In genomic region chr2:64251497-64252277, GRCh38 we compare ENCODE assay signal across 21 cellular contexts.
DNase-seq lines count a peak whose midpoint lies in the region; ATAC-seq, FAIRE-seq and TF ChIP-seq lines count a peak whose summit lies in the region.
"Had no signal": no experiment of that assay in that cellular context is flagged by ENCODE, and none has a peak within 500 bp of the region (broad histone marks: within the 10 kb centered on the region; RNA-seq: fewer than 3 reads in every experiment).

No MANE protein-coding gene starts in this region.

- H3K36me3 ChIP-seq in HUES48 (ENCODE audit: control insufficient read depth, insufficient read depth, low read length) (peaks cover 11% of the 10 kb centered on the region), endodermal cell (ENCODE audit: control insufficient read depth, insufficient read depth, low read length) (no peaks in the 10 kb centered on the region), heart right ventricle (no peaks in the 10 kb centered on the region)
- H3K36me3 ChIP-seq: BE2C had no signal

- H3K9me3 Mint-ChIP-seq in endodermal cell = no peaks in the 10 kb centered on the region
- H3K9me3 Mint-ChIP-seq: CD4-positive, CD25-positive, alpha-beta regulatory T cell had no signal

- peaks cover 43% of the 10 kb centered on the region for H3K4me1 Mint-ChIP-seq in endodermal cell

- H3K4me3 ChIP-seq in AG04450 (ENCODE audit: low read depth, low read length) = no peak overlapping the region
- H3K4me3 ChIP-seq in HUES48 (ENCODE audit: low read depth, low read length) = peak overlapping the region; percentile 77
- H3K4me3 ChIP-seq in endodermal cell (ENCODE audit: low read length) = no peak overlapping the region
- H3K4me3 ChIP-seq in iPS-18c (ENCODE audit: insufficient read depth, low read depth, low read length) = peak overlapping the region; percentile 25; the same call in 1 of the 2 replicates
- no peak overlapping the region for H3K4me3 ChIP-seq in heart right ventricle
- H3K4me3 ChIP-seq: SK-N-MC had no signal

- peaks cover 18% of the 10 kb centered on the region for H3K27me3 ChIP-seq in AG04450 (ENCODE audit: control insufficient read depth, insufficient read depth, low read length)
- no peaks in the 10 kb centered on the region for H3K27me3 ChIP-seq in HUES48 (ENCODE audit: control insufficient read depth, insufficient read depth, low read length)
- no peaks in the 10 kb centered on the region for H3K27me3 ChIP-seq in endodermal cell (ENCODE audit: control insufficient read depth, insufficient read depth, low read length, poor library complexity, severe bottlenecking)
- H3K27me3 ChIP-seq in heart right ventricle = no peaks in the 10 kb centered on the region
- H3K27me3 ChIP-seq: BE2C had no signal

- intact Hi-C loops in heart right ventricle (cut with DNase I) = no loop called here

- H3K9ac ChIP-seq in HUES48 (ENCODE audit: low read depth, low read length) = peak overlapping the region; percentile 64
- H3K9ac ChIP-seq in endodermal cell (ENCODE audit: extremely low read depth, low read length, poor library complexity, severe bottlenecking) = no peak overlapping the region

- H3K4me3 Mint-ChIP-seq in endodermal cell = peak overlapping the region; percentile 80
- H3K4me3 Mint-ChIP-seq: CD4-positive, CD25-positive, alpha-beta regulatory T cell had no signal

- no peak for ATAC-seq in heart right ventricle
- ATAC-seq in GM18517 (IDR thresholded peaks at IDR 0.05; ENCODE audit: unreplicated experiment) = no peak

- no peak for FAIRE-seq in GM19239 (lab: Jason Lieb, UNC)
- FAIRE-seq: GM12891 had no signal

- DNase-seq in AG04450 (ENCODE audit: low read depth, low spot score) = no peak
- DNase-seq in endodermal cell = peak; percentile 89
- no peak for DNase-seq in heart right ventricle
- no peak for DNase-seq in COLO829 (ENCODE audit: low spot score)
- no peak for DNase-seq in GM19239 (ENCODE audit: insufficient read length, low spot score)
- DNase-seq: 8988T; BE2C; Caco-2; CD4-positive, CD25-positive, alpha-beta regulatory T cell; KG1; MV-4-11; NCI-H1694 treated with DMSO at 0.1 percent for 48 hours; NCI-H510A; NCI-H748 treated with DMSO at 0.1 percent for 48 hours; NK-92 treated with Interleukin-12 subunit alpha and Interleukin-12 subunit beta, amount 100 ng/mL, for 24 hours; Right ventricle myocardium superior had no signal

- no peaks in the 10 kb centered on the region for H3K9me3 ChIP-seq in AG04450 (ENCODE audit: control insufficient read depth, insufficient read depth, low read length)
- no peaks in the 10 kb centered on the region for H3K9me3 ChIP-seq in HUES48 (ENCODE audit: control insufficient read depth, insufficient read depth, low read length)
- no peaks in the 10 kb centered on the region for H3K9me3 ChIP-seq in endodermal cell (ENCODE audit: control insufficient read depth, low read length)
- H3K9me3 ChIP-seq in iPS-18c (ENCODE audit: control insufficient read depth, insufficient read depth, low read length) = no peaks in the 10 kb centered on the region
- no peaks in the 10 kb centered on the region for H3K9me3 ChIP-seq in heart right ventricle
- H3K9me3 ChIP-seq: BE2C, Caco-2 had no signal

- WGBS in endodermal cell (ENCODE audit: insufficient coverage in 1 of 2, insufficient read length in 1 of 2), 2 experiments = 46 to 58% methylated on average over 2 to 5 of the region's 5 CpGs
- WGBS in heart right ventricle, 2 donors = 74 to 80% methylated on average over 5 of the region's 5 CpGs

- peaks cover 8% of the 10 kb centered on the region for H3K36me3 Mint-ChIP-seq in endodermal cell (ENCODE audit: low read depth)

- no peaks in the 10 kb centered on the region for H3K27me3 Mint-ChIP-seq in endodermal cell (ENCODE audit: insufficient read depth)
- H3K27me3 Mint-ChIP-seq: CD4-positive, CD25-positive, alpha-beta regulatory T cell had no signal

- CTCF ChIA-PET in AG04450 (lab: Charles Lee) = interaction anchor here (0.6 kb wide), 1 partner anchor 13 kb away, joined by 3 read pairs; no protein-coding TSS in a partner anchor

- POLR2A ChIA-PET in AG04450 (lab: Yijun Ruan, JAX) = no interaction called here

- TF ChIP-seq CTCF in AG04450 (IDR thresholded peaks at IDR 0.05; ENCODE audit: low read depth, low read length) (no peak), endodermal cell (conservative IDR thresholded peaks at IDR 0.05) (no peak), heart right ventricle (IDR thresholded peaks at IDR 0.05) (no peak)

- H3K27ac ChIP-seq in AG04450 (ENCODE audit: low read depth, low read length) = peak overlapping the region; percentile 21
- peak overlapping the region; percentile 78 for H3K27ac ChIP-seq in HUES48 (ENCODE audit: low read depth, low read length)
- H3K27ac ChIP-seq in endodermal cell (ENCODE audit: low read depth, low read length) = no peak overlapping the region
- H3K27ac ChIP-seq in heart right ventricle = no peak overlapping the region
- H3K27ac ChIP-seq: SK-N-MC had no signal

- H3K4me1 ChIP-seq in HUES48 (ENCODE audit: control insufficient read depth, insufficient read depth, low read length) (peaks cover 36% of the 10 kb centered on the region), endodermal cell (ENCODE audit: control insufficient read depth, insufficient read depth, low read length) (no peaks in the 10 kb centered on the region), heart right ventricle (peaks cover 0 to 7% (median 0%) of the 10 kb centered on the region in 9 donors)
- H3K4me1 ChIP-seq: BE2C, Caco-2 had no signal

- H3K27ac Mint-ChIP-seq in endodermal cell = peak overlapping the region; percentile 42

Comparison
In these comparisons a context has a peak if more than half of its experiments do, and no peak if none do; other contexts are left out.
1. H3K27ac ChIP-seq: peak in AG04450 (single experiment) and HUES48 (single experiment); none in endodermal cell (single experiment) and heart right ventricle (0 of 10).
2. H3K4me3 ChIP-seq: peak in HUES48 (single experiment) and iPS-18c (single experiment); none in AG04450 (single experiment), endodermal cell (single experiment) and heart right ventricle (0 of 10).